Comparison of ENCODE assay signal across 11 cellular contexts in genomic region chr4:186134254-186134653, GRCh38. TPM values are rescaled to one million over a fixed set of nuclear protein-coding genes. Genes with fewer than 3 reads are reported as not detected.
DNase-seq lines count a peak whose midpoint lies in the region; ATAC-seq and TF ChIP-seq lines count a peak whose summit lies in the region.
"Had no signal": no experiment of that assay in that cellular context is flagged by ENCODE, and none has a peak within 500 bp of the region (broad histone marks: within the 10 kb centered on the region; RNA-seq: fewer than 3 reads in every experiment).

No MANE protein-coding gene starts in this region.

- no peaks in the 10 kb centered on the region for H4K20me1 ChIP-seq in DND-41 (ENCODE audit: insufficient read depth, low read length)

- 0 out of 2 replicates have a peak overlapping the region, but pooled peaks have one; percentile 9 for H2AFZ ChIP-seq in DND-41 (ENCODE audit: low read depth, low read length)

- H3K4me1 ChIP-seq in DND-41 (ENCODE audit: insufficient read depth, low read length), result no peaks in the 10 kb centered on the region

- H3K36me3 ChIP-seq in DND-41 (ENCODE audit: insufficient read depth, low read length), result no peaks in the 10 kb centered on the region

- H3K9me3 ChIP-seq in DND-41 (ENCODE audit: insufficient read depth, low read length, severe bottlenecking), result no peaks in the 10 kb centered on the region

- no peak for DNase-seq in DND-41
- peak; percentile 9 for DNase-seq in NB4 (ENCODE audit: low read depth)
- DNase-seq in GF-D8 (lab: John Stamatoyannopoulos, UW), result no peak
- no peak for DNase-seq in NCI-H446 (lab: John Stamatoyannopoulos, UW)
- no peak for DNase-seq in A172 (ENCODE audit: low spot score)
- DNase-seq in NCI-H1417 treated with DMSO at 0.1 percent for 48 hours (lab: John Stamatoyannopoulos, UW), result no peak
- DNase-seq: activated naive CD8-positive, alpha-beta T cell treated with anti-CD3 and anti-CD28 coated beads, Interleukin-2, amount 50 U/mL, for 24 hours; CD8-positive, alpha-beta memory T cell had no signal

- H3K4me2 ChIP-seq in DND-41 (ENCODE audit: insufficient read depth, low read length), result no peak overlapping the region

- no peak overlapping the region for H3K9ac ChIP-seq in DND-41 (ENCODE audit: low read depth, low read length)

- no peaks in the 10 kb centered on the region for H3K79me2 ChIP-seq in DND-41 (ENCODE audit: insufficient read depth, low read length)

- no peak for TF ChIP-seq CTCF in DND-41 (IDR thresholded peaks at IDR 0.05; ENCODE audit: borderline replicate concordance, extremely low read depth, low read length, poor library complexity, severe bottlenecking)
- TF ChIP-seq CTCF in NB4 (IDR thresholded peaks at IDR 0.05; ENCODE audit: low read depth, low read length), result no peak

- TF ChIP-seq POLR2A in GM19099 (IDR thresholded peaks at IDR 0.05; ENCODE audit: extremely low read depth, insufficient read length, low read depth) (peak; percentile 22), NB4 (IDR thresholded peaks at IDR 0.05; ENCODE audit: extremely low read depth, insufficient read length) (no peak)

- H3K27me3 ChIP-seq in DND-41 (ENCODE audit: insufficient read depth, low read length, poor library complexity), result peaks cover 12% of the 10 kb centered on the region

- no peak overlapping the region for H3K27ac ChIP-seq in DND-41 (ENCODE audit: low read length)
- H3K27ac ChIP-seq: SK-N-MC had no signal

- H3K4me3 ChIP-seq in DND-41 (ENCODE audit: low read depth in 1 of 2, low read length in 2 of 2) (no peak overlapping the region), NB4 (ENCODE audit: low read depth, low read length) (no peak overlapping the region)
- H3K4me3 ChIP-seq: SK-N-MC had no signal

- ATAC-seq in DND-41 (ENCODE audit: insufficient read depth, low read depth), result no peak
- ATAC-seq in HG02870 (IDR thresholded peaks at IDR 0.05; ENCODE audit: unreplicated experiment), result peak; percentile 98
- ATAC-seq: activated naive CD8-positive, alpha-beta T cell treated with anti-CD3 and anti-CD28 coated beads, Interleukin-2, amount 50 U/mL, for 24 hours had no signal

RNA-seq across cellular contexts. Expression of gene FAM149A, which starts 29.8 kb away (rescaled TPM):
- total RNA-seq in A172 (2014; rRNA removed; shearing (Covaris generic)), result 5.6 and 7.3 TPM in 2 replicates

RNA-seq across cellular contexts. Expression of gene CYP4V2, which starts 57.1 kb away (rescaled TPM):
- 18.9 and 26.9 TPM in 2 replicates for total RNA-seq in A172 (2014; rRNA removed; shearing (Covaris generic))
